In genomic region chr13:83881917-83882625, GRCh38 we compare ENCODE assay signal across 8 cellular contexts. TPM values are rescaled to one million over a fixed set of nuclear protein-coding genes. Genes with fewer than 3 reads are reported as not detected.
DNase-seq lines count a peak whose midpoint lies in the region; ATAC-seq, FAIRE-seq and TF ChIP-seq lines count a peak whose summit lies in the region.

A gene with protein sequence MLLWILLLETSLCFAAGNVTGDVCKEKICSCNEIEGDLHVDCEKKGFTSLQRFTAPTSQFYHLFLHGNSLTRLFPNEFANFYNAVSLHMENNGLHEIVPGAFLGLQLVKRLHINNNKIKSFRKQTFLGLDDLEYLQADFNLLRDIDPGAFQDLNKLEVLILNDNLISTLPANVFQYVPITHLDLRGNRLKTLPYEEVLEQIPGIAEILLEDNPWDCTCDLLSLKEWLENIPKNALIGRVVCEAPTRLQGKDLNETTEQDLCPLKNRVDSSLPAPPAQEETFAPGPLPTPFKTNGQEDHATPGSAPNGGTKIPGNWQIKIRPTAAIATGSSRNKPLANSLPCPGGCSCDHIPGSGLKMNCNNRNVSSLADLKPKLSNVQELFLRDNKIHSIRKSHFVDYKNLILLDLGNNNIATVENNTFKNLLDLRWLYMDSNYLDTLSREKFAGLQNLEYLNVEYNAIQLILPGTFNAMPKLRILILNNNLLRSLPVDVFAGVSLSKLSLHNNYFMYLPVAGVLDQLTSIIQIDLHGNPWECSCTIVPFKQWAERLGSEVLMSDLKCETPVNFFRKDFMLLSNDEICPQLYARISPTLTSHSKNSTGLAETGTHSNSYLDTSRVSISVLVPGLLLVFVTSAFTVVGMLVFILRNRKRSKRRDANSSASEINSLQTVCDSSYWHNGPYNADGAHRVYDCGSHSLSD (minus strand): TSS chr13:83882474. CDS start chr13:83881507, 967 bp downstream.

- peaks cover 26 to 34% (median 26%) of the 10 kb centered on the region in 3 donors for H3K27me3 ChIP-seq in gastrocnemius medialis

- TF ChIP-seq POLR2A in gastrocnemius medialis (IDR thresholded peaks at IDR 0.05) = no peak

- ATAC-seq in gastrocnemius medialis = no peak
- no peak for ATAC-seq in GM21825 (IDR thresholded peaks at IDR 0.05; ENCODE audit: unreplicated experiment)

- no peak for TF ChIP-seq CTCF in 22Rv1 (IDR thresholded peaks at IDR 0.05)
- TF ChIP-seq CTCF in GM10266 (IDR thresholded peaks at IDR 0.05; ENCODE audit: control insufficient read depth, insufficient read depth, low read depth, missing control alignments) = no peak
- no peak for TF ChIP-seq CTCF in choroid plexus epithelial cell (conservative IDR thresholded peaks at IDR 0.05; ENCODE audit: low read depth, low read length)
- no peak for TF ChIP-seq CTCF in gastrocnemius medialis (IDR thresholded peaks at IDR 0.05 in 4 of 5, conservative IDR thresholded peaks at IDR 0.05 in 1 of 5)

- no peak for FAIRE-seq in RCC 7860 (lab: Jason Lieb, UNC)

- H3K27ac ChIP-seq in 22Rv1 (peak within 1 kb of the TSS; percentile 77), mesodermal cell (ENCODE audit: low read depth, low read length, severe bottlenecking) (no peak within 1 kb of the TSS), gastrocnemius medialis (no peak within 1 kb of the TSS)

- WGBS in mesodermal cell (ENCODE audit: insufficient coverage in 2 of 2), 2 experiments = 0% methylated on average over 15 to 20 of the region's 32 CpGs

- intact Hi-C loops in gastrocnemius medialis (cut with DNase I; ENCODE audit: low total_unique reads) = no loop called here

- in situ Hi-C loops in gastrocnemius medialis (cut with MboI; ENCODE audit: low sequenced_read_pairs in 4 of 4) = no loop called here

- H3K9me3 ChIP-seq in mesodermal cell (ENCODE audit: control insufficient read depth, low read length) (no peaks in the 10 kb centered on the region), gastrocnemius medialis (no peaks in the 10 kb centered on the region)

- DNase-seq in GM10266 (ENCODE audit: extremely low spot score) = peak; percentile 7
- peak; percentile 90 for DNase-seq in NCI-H748 (lab: John Stamatoyannopoulos, UW; ENCODE audit: unreplicated experiment)
- DNase-seq in choroid plexus epithelial cell (ENCODE audit: low read depth) = peak; percentile 70
- DNase-seq in gastrocnemius medialis = no peak
- DNase-seq in RCC 7860 (ENCODE audit: low spot score) = no peak

- H3K36me3 ChIP-seq in mesodermal cell (ENCODE audit: control insufficient read depth, insufficient read depth, low read length) (no peaks in the 10 kb centered on the region), gastrocnemius medialis (no peaks in the 10 kb centered on the region)

- H3K4me1 ChIP-seq in mesodermal cell (ENCODE audit: control insufficient read depth, insufficient read depth, low read length, poor library complexity, severe bottlenecking) (no peaks in the 10 kb centered on the region), gastrocnemius medialis (no peaks in the 10 kb centered on the region)

- peak within 1 kb of the TSS; percentile 43 for H3K4me3 ChIP-seq in choroid plexus epithelial cell (ENCODE audit: low read depth, low read length)
- H3K4me3 ChIP-seq in mesodermal cell (ENCODE audit: extremely low read depth, insufficient read depth, low read length, poor library complexity, severe bottlenecking) = peak within 1 kb of the TSS; percentile 33
- no peak within 1 kb of the TSS for H3K4me3 ChIP-seq in gastrocnemius medialis

RNA-seq across cellular contexts. Expression of the gene that starts here (rescaled TPM):
- 0.22 TPM for polyA plus RNA-seq in mesodermal cell (2013, experiment 1 of 2)
- 0.40 TPM for polyA plus RNA-seq in mesodermal cell (2013, experiment 2 of 2)
- not detected for total RNA-seq in gastrocnemius medialis

Comparison
In these comparisons a context has a peak if more than half of its experiments do, and no peak if none do; other contexts are left out.
1. DNase-seq: peak in GM10266 (single experiment), NCI-H748 (single experiment) and choroid plexus epithelial cell (single experiment); none in gastrocnemius medialis (0 of 2) and RCC 7860 (single experiment).
2. H3K4me3 ChIP-seq: peak in choroid plexus epithelial cell (single experiment) and mesodermal cell (single experiment); none in gastrocnemius medialis (0 of 4).